In genomic region chr10:85795460-85795859, GRCh38 we compare ENCODE assay signal across 19 cellular contexts.
DNase-seq lines count a peak whose midpoint lies in the region; ATAC-seq and TF ChIP-seq lines count a peak whose summit lies in the region.
"Had no signal": no experiment of that assay in that cellular context is flagged by ENCODE, and none has a peak within 500 bp of the region (broad histone marks: within the 10 kb centered on the region; RNA-seq: fewer than 3 reads in every experiment).

No MANE protein-coding gene starts in this region.

- WGBS in mammary epithelial cell (ENCODE audit: low coverage, missing lambda C conversion rate) = 2% methylated on average over 3 of the region's 3 CpGs
- no CpG with 5 or more reads among the region's 3 CpGs for WGBS in trophoblast cell (ENCODE audit: extremely low coverage, insufficient coverage, insufficient read length)

- H3K36me3 ChIP-seq in mammary epithelial cell (ENCODE audit: insufficient read depth, low read length) (no peaks in the 10 kb centered on the region), breast epithelium (no peaks in the 10 kb centered on the region), trophoblast cell (ENCODE audit: control insufficient read depth in 1 of 2, insufficient read depth in 2 of 2, low read length in 2 of 2) (no peaks in the 10 kb centered on the region)
- H3K36me3 ChIP-seq: BLaER1 had no signal

- no peak overlapping the region for H2BK120ac ChIP-seq in trophoblast cell (ENCODE audit: insufficient read depth, low read length, poor library complexity)

- H3K4me1 Mint-ChIP-seq in T-helper 17 cell = peaks cover 5% of the 10 kb centered on the region
- peaks cover 9% of the 10 kb centered on the region for H3K4me1 Mint-ChIP-seq in endothelial cell (ENCODE audit: unreplicated experiment)

- H3K9ac ChIP-seq in mammary epithelial cell (ENCODE audit: insufficient read depth, low read length) (no peak overlapping the region), trophoblast cell (ENCODE audit: low read length) (no peak overlapping the region)
- H3K9ac ChIP-seq: BLaER1 had no signal

- dilution Hi-C loops in mammary epithelial cell (cut with HindIII; ENCODE audit: low sequenced_read_pairs) = no loop called here

- H3K27ac Mint-ChIP-seq in T-helper 17 cell (no peak overlapping the region), endothelial cell (ENCODE audit: unreplicated experiment) (peak overlapping the region; percentile 33)
- H3K27ac Mint-ChIP-seq: CD4-positive, alpha-beta T cell had no signal

- H3K23ac ChIP-seq in trophoblast cell (ENCODE audit: low read length) = no peak overlapping the region

- no peak for ATAC-seq in T-helper 17 cell

- H3K4me1 ChIP-seq in mammary epithelial cell (ENCODE audit: insufficient read depth, low read length) (no peaks in the 10 kb centered on the region), breast epithelium (no peaks in the 10 kb centered on the region), trophoblast cell (ENCODE audit: control insufficient read depth in 1 of 2, insufficient read depth in 2 of 2, low read length in 2 of 2) (no peaks in the 10 kb centered on the region)
- H3K4me1 ChIP-seq: BLaER1 had no signal

- no peak overlapping the region for H3K18ac ChIP-seq in trophoblast cell (ENCODE audit: low read length)

- H3K79me2 ChIP-seq in mammary epithelial cell (ENCODE audit: insufficient read depth, low read length) (no peaks in the 10 kb centered on the region), trophoblast cell (ENCODE audit: control insufficient read depth, insufficient read depth, low read length, poor library complexity) (no peaks in the 10 kb centered on the region)

- no peak overlapping the region for H3K27ac ChIP-seq in mammary epithelial cell (ENCODE audit: insufficient read depth, low read depth, low read length)
- H3K27ac ChIP-seq in breast epithelium = no peak overlapping the region
- no peak overlapping the region for H3K27ac ChIP-seq in trophoblast cell (ENCODE audit: low read depth, low read length)
- H3K27ac ChIP-seq: BLaER1, SK-N-MC had no signal

- H3K9me3 Mint-ChIP-seq in endothelial cell (ENCODE audit: unreplicated experiment) = peaks cover 5% of the 10 kb centered on the region
- H3K9me3 Mint-ChIP-seq: CD4-positive, alpha-beta T cell had no signal

- H3K9me3 ChIP-seq in mammary epithelial cell (replicated peaks; ENCODE audit: insufficient read depth, low read length) = no peaks in the 10 kb centered on the region
- no peaks in the 10 kb centered on the region for H3K9me3 ChIP-seq in breast epithelium
- H3K9me3 ChIP-seq in T-helper 17 cell (ENCODE audit: control insufficient read depth, low read length, poor library complexity, severe bottlenecking) = peaks cover 3% of the 10 kb centered on the region
- H3K9me3 ChIP-seq in trophoblast cell (ENCODE audit: insufficient read depth, low read depth, low read length) = no peaks in the 10 kb centered on the region
- H3K9me3 ChIP-seq: BLaER1 had no signal

- H4K12ac ChIP-seq in trophoblast cell (ENCODE audit: low read depth, low read length) = no peak overlapping the region

- no peak overlapping the region for H3K4me3 ChIP-seq in mammary epithelial cell (replicated peaks in 1 of 3; ENCODE audit: insufficient read depth in 1 of 3, low read depth in 2 of 3, low read length in 3 of 3)
- H3K4me3 ChIP-seq in breast epithelium = no peak overlapping the region
- H3K4me3 ChIP-seq in trophoblast cell (ENCODE audit: low read depth, low read length) = no peak overlapping the region
- H3K4me3 ChIP-seq: BLaER1, SK-N-MC had no signal

- no peaks in the 10 kb centered on the region for H3K79me1 ChIP-seq in trophoblast cell (ENCODE audit: low read length)

- H3K27me3 ChIP-seq in mammary epithelial cell (ENCODE audit: insufficient read depth, low read length) = no peaks in the 10 kb centered on the region
- H3K27me3 ChIP-seq in breast epithelium = no peaks in the 10 kb centered on the region
- no peaks in the 10 kb centered on the region for H3K27me3 ChIP-seq in trophoblast cell (ENCODE audit: insufficient read depth, low read length)
- H3K27me3 ChIP-seq: BLaER1 had no signal

- in situ Hi-C loops in mammary epithelial cell (cut with MboI; ENCODE audit: low sequenced_read_pairs in 2 of 2) = no loop called here

- no peak overlapping the region for H3K14ac ChIP-seq in trophoblast cell (ENCODE audit: low read length)

- CTCF ChIA-PET in mammary epithelial cell (lab: Charles Lee; ENCODE audit: low non-redundant PET) = no interaction called here

- H3K4ac ChIP-seq in trophoblast cell (ENCODE audit: low read depth, low read length) = no peak overlapping the region

- H4K20me1 ChIP-seq in mammary epithelial cell (ENCODE audit: insufficient read depth, low read length) = no peaks in the 10 kb centered on the region
- H4K20me1 ChIP-seq: BLaER1 had no signal

- H4K91ac ChIP-seq in trophoblast cell (ENCODE audit: low read depth, low read length) = no peak overlapping the region

- no peak overlapping the region for H4K8ac ChIP-seq in trophoblast cell (ENCODE audit: low read depth, low read length)

- H3K4me2 ChIP-seq in mammary epithelial cell (ENCODE audit: insufficient read depth, low read depth, low read length) (no peak overlapping the region), trophoblast cell (ENCODE audit: low read length) (no peak overlapping the region)
- H3K4me2 ChIP-seq: BLaER1 had no signal

- no peak overlapping the region for H2BK5ac ChIP-seq in trophoblast cell (ENCODE audit: low read depth, low read length, poor library complexity)

- H2AFZ ChIP-seq in mammary epithelial cell (ENCODE audit: low read depth, low read length) (peak overlapping the region; percentile 44), trophoblast cell (ENCODE audit: insufficient read depth, low read length, poor library complexity) (no peak overlapping the region)

- H2BK12ac ChIP-seq in trophoblast cell (ENCODE audit: low read length) = no peak overlapping the region

- H3K4me3 Mint-ChIP-seq in T-helper 17 cell (peak overlapping the region; percentile 47), endothelial cell (ENCODE audit: unreplicated experiment) (no peak overlapping the region)
- H3K4me3 Mint-ChIP-seq: CD4-positive, alpha-beta T cell had no signal

- no peak overlapping the region for H2AK5ac ChIP-seq in trophoblast cell (ENCODE audit: low read length)

- no peak for DNase-seq in mammary epithelial cell
- DNase-seq in breast epithelium (ENCODE audit: low spot score in 2 of 2) = no peak
- no peak for DNase-seq in T-helper 17 cell
- no peak for DNase-seq in endothelial cell (ENCODE audit: low spot score)
- no peak for DNase-seq in trophoblast cell
- no peak for DNase-seq in Kasumi-1 (lab: John Stamatoyannopoulos, UW)
- DNase-seq in activated naive CD4-positive, alpha-beta T cell treated with Interleukin-2 at 50 U/mL for 16 hours = no peak
- DNase-seq in GF-D8 (lab: John Stamatoyannopoulos, UW) = no peak
- DNase-seq: 8988T; CD4-positive, alpha-beta T cell; NCI-H1048; NCI-H1417; NCI-H1694; NCI-H2029 treated with DMSO at 0.1 percent for 48 hours; NCI-H2227 treated with DMSO at 0.1 percent for 48 hours; NCI-H526 treated with DMSO at 0.1 percent for 48 hours; SIG-M5 had no signal

- no peak for TF ChIP-seq CTCF in mammary epithelial cell (conservative IDR thresholded peaks at IDR 0.05 in 1 of 2, IDR thresholded peaks at IDR 0.05 in 1 of 2; ENCODE audit: extremely low read depth in 1 of 2, insufficient read depth in 1 of 2, low read depth in 1 of 2, low read length in 2 of 2)
- no peak for TF ChIP-seq CTCF in breast epithelium (IDR thresholded peaks at IDR 0.05)
- no peak for TF ChIP-seq CTCF in endothelial cell (IDR thresholded peaks at IDR 0.05; ENCODE audit: unreplicated experiment)

- H3K36me3 Mint-ChIP-seq in T-helper 17 cell (ENCODE audit: low read depth) (peaks cover 3% of the 10 kb centered on the region), endothelial cell (ENCODE audit: low read depth, unreplicated experiment) (no peaks in the 10 kb centered on the region)

- no TSS peak for BruUV-seq in mammary epithelial cell (replicated peaks; lab: Mats Ljungman, UMichigan)

- no peak for TF ChIP-seq POLR2A in breast epithelium (IDR thresholded peaks at IDR 0.05)

- H3K27me3 Mint-ChIP-seq in T-helper 17 cell = peaks cover 28% of the 10 kb centered on the region
- H3K27me3 Mint-ChIP-seq in endothelial cell (ENCODE audit: unreplicated experiment) = peaks cover 3% of the 10 kb centered on the region

- intact Hi-C loops in mammary epithelial cell (cut with micrococcal nuclease) = loop anchor here (10.0 kb wide), 1 partner anchor 569 kb away; the partner anchor contains the start of gene GRID1
- intact Hi-C loops in breast epithelium (cut with DNase I; ENCODE audit: low total_unique reads) = no loop called here
